13 cellular contexts compared by ENCODE assay signal in genomic region chr21:38170705-38171682, GRCh38.
DNase-seq lines count a peak whose midpoint lies in the region; ATAC-seq and TF ChIP-seq lines count a peak whose summit lies in the region.
"Had no signal": no experiment of that assay in that cellular context is flagged by ENCODE, and none has a peak within 500 bp of the region (broad histone marks: within the 10 kb centered on the region; RNA-seq: fewer than 3 reads in every experiment).

No MANE protein-coding gene starts in this region.

- no TSS peak for BruUV-seq in Calu3 (replicated peaks; lab: Mats Ljungman, UMichigan)

- TF ChIP-seq CTCF in Calu3 (IDR thresholded peaks at IDR 0.05; ENCODE audit: unreplicated experiment) (no peak), endothelial cell (IDR thresholded peaks at IDR 0.05; ENCODE audit: unreplicated experiment) (no peak)

- H3K9me3 Mint-ChIP-seq in Calu3 (ENCODE audit: low read depth, unreplicated experiment), result no peaks in the 10 kb centered on the region
- no peaks in the 10 kb centered on the region for H3K9me3 Mint-ChIP-seq in endothelial cell (ENCODE audit: unreplicated experiment)
- H3K9me3 Mint-ChIP-seq: activated CD4-positive, alpha-beta memory T cell treated with anti-CD3 and anti-CD28 coated beads, Interleukin-2, amount 10 ng/mL, durations not matched to agents 7 days and 5 days; natural killer cell treated with Interleukin-12 subunit alpha and Interleukin-12 subunit beta and Interleukin-15 and Interleukin-18, amount 100 ng/mL, for 72 hours had no signal

- no peak overlapping the region for H3K4me3 Mint-ChIP-seq in Calu3 (ENCODE audit: low read depth, unreplicated experiment)
- H3K4me3 Mint-ChIP-seq in endothelial cell (ENCODE audit: unreplicated experiment), result no peak overlapping the region
- H3K4me3 Mint-ChIP-seq: activated CD4-positive, alpha-beta memory T cell treated with anti-CD3 and anti-CD28 coated beads, Interleukin-2, amount 10 ng/mL, durations not matched to agents 7 days and 5 days; natural killer cell treated with Interleukin-12 subunit alpha and Interleukin-12 subunit beta and Interleukin-15 and Interleukin-18, amount 100 ng/mL, for 72 hours had no signal

- intact Hi-C loops in Calu3 (cut with micrococcal nuclease; ENCODE audit: unreplicated experiment), result loop anchor here (1.0 to 2.0 kb wide), 4 partner anchors 48 to 185 kb away; no protein-coding TSS in a partner anchor

- DNase-seq in Calu3 (no peak), NCI-H69 (lab: John Stamatoyannopoulos, UW) (peak; percentile 50), endothelial cell (ENCODE audit: low spot score) (no peak), myocyte (ENCODE audit: low read depth) (peak; percentile 65), 8988T (no peak), Ammon's horn (ENCODE audit: low spot score) (no peak), NOMO-1 treated with dmso at 0.1 percent for 144 hours (lab: John Stamatoyannopoulos, UW; ENCODE audit: unreplicated experiment) (no peak)
- DNase-seq in stimulated activated naive CD8-positive, alpha-beta T cell treated with anti-CD3 and anti-CD28 coated beads, Interleukin-15, Interleukin-2, amounts not matched to agents 100 U/mL and 50 U/mL, for 24 hours, result no peak
- DNase-seq: activated CD4-positive, alpha-beta memory T cell treated with anti-CD3 and anti-CD28 coated beads, Interleukin-2, amount 10 ng/mL, durations not matched to agents 7 days and 5 days; DMS79; NCI-H1694 treated with DMSO at 0.1 percent for 48 hours had no signal

- peaks cover 27% of the 10 kb centered on the region for H3K4me1 Mint-ChIP-seq in Calu3 (ENCODE audit: low read depth, unreplicated experiment)
- H3K4me1 Mint-ChIP-seq in endothelial cell (ENCODE audit: unreplicated experiment), result peaks cover 21% of the 10 kb centered on the region
- H3K4me1 Mint-ChIP-seq: activated CD4-positive, alpha-beta memory T cell treated with anti-CD3 and anti-CD28 coated beads, Interleukin-2, amount 10 ng/mL, durations not matched to agents 7 days and 5 days had no signal

- CTCF ChIA-PET in Calu3 (lab: Charles Lee), result interaction anchor here (0.7 to 3.1 kb wide), 13 partner anchors 9 to 184 kb away, joined by 3 to 73 read pairs (median 4); partner anchors contain the start of gene KCNJ15

- H3K27me3 Mint-ChIP-seq in Calu3 (ENCODE audit: unreplicated experiment) (no peaks in the 10 kb centered on the region), endothelial cell (ENCODE audit: unreplicated experiment) (peaks cover 2% of the 10 kb centered on the region)
- H3K27me3 Mint-ChIP-seq: activated CD4-positive, alpha-beta memory T cell treated with anti-CD3 and anti-CD28 coated beads, Interleukin-2, amount 10 ng/mL, durations not matched to agents 7 days and 5 days had no signal

- peaks cover 4% of the 10 kb centered on the region for H3K36me3 Mint-ChIP-seq in Calu3 (ENCODE audit: insufficient read depth, unreplicated experiment)
- no peaks in the 10 kb centered on the region for H3K36me3 Mint-ChIP-seq in endothelial cell (ENCODE audit: low read depth, unreplicated experiment)
- H3K36me3 Mint-ChIP-seq: natural killer cell treated with Interleukin-12 subunit alpha and Interleukin-12 subunit beta and Interleukin-15 and Interleukin-18, amount 100 ng/mL, for 72 hours had no signal

- ATAC-seq in stimulated activated naive CD8-positive, alpha-beta T cell treated with anti-CD3 and anti-CD28 coated beads, Interleukin-15, Interleukin-2, amounts not matched to agents 100 U/mL and 50 U/mL, for 24 hours, result no peak
- ATAC-seq: HCT116 had no signal

- peak overlapping the region; percentile 25 for H3K27ac Mint-ChIP-seq in Calu3 (ENCODE audit: unreplicated experiment)
- H3K27ac Mint-ChIP-seq in endothelial cell (ENCODE audit: unreplicated experiment), result peak overlapping the region; percentile 93
- H3K27ac Mint-ChIP-seq: activated CD4-positive, alpha-beta memory T cell treated with anti-CD3 and anti-CD28 coated beads, Interleukin-2, amount 10 ng/mL, durations not matched to agents 7 days and 5 days; natural killer cell treated with Interleukin-12 subunit alpha and Interleukin-12 subunit beta and Interleukin-15 and Interleukin-18, amount 100 ng/mL, for 72 hours had no signal

Comparison
In these comparisons a context has a peak if more than half of its experiments do, and no peak if none do; other contexts are left out.
1. DNase-seq: peak in NCI-H69 (single experiment) and myocyte (single experiment); none in Calu3 (single experiment), endothelial cell (single experiment), stimulated activated naive CD8-positive, alpha-beta T cell treated with anti-CD3 and anti-CD28 coated beads, Interleukin-15, Interleukin-2, amounts not matched to agents 100 U/mL and 50 U/mL, for 24 hours (single experiment), 8988T (single experiment), Ammon's horn (single experiment) and NOMO-1 treated with dmso at 0.1 percent for 144 hours (single experiment).